In genomic region chr6:122180132-122180531, GRCh38 we compare ENCODE assay signal across 14 cellular contexts.
DNase-seq lines count a peak whose midpoint lies in the region; ATAC-seq and TF ChIP-seq lines count a peak whose summit lies in the region.
"Had no signal": no experiment of that assay in that cellular context is flagged by ENCODE, and none has a peak within 500 bp of the region (broad histone marks: within the 10 kb centered on the region; RNA-seq: fewer than 3 reads in every experiment).

No MANE protein-coding gene starts in this region.

- TF ChIP-seq CTCF in HEK293 (tag by site-specific recombination; IDR thresholded peaks at IDR 0.05) (no peak), brain (conservative IDR thresholded peaks at IDR 0.05) (peak; percentile 52 to 56), mesothelial cell of epicardium (IDR thresholded peaks at IDR 0.05; ENCODE audit: unreplicated experiment) (no peak)

- no peak overlapping the region for H3K27ac ChIP-seq in HEK293 (ENCODE audit: extremely low read depth, low read depth, low read length)
- H3K27ac ChIP-seq: BLaER1 treated with 17β-estradiol and CSF1 and Interleukin-3, amounts not matched to agents 10 nM and 100 nM had no signal

- H3K4me3 Mint-ChIP-seq in brain, result no peak overlapping the region
- H3K4me3 Mint-ChIP-seq in mesothelial cell of epicardium, result no peak overlapping the region
- H3K4me3 Mint-ChIP-seq: activated T-cell treated with anti-CD3 and anti-CD28 coated beads, Interleukin-2, amount 50 U/mL, for 72 hours; stimulated activated naive CD8-positive, alpha-beta T cell treated with anti-CD3 and anti-CD28 coated beads, Interleukin-15, Interleukin-2, amounts not matched to agents 100 ng/mL and 50 ng/mL, for 24 hours had no signal

- no peak overlapping the region for H3K4me3 ChIP-seq in HEK293 (ENCODE audit: low read depth, low read length)
- H3K4me3 ChIP-seq: BLaER1 treated with 17β-estradiol and CSF1 and Interleukin-3, amounts not matched to agents 10 nM and 100 nM had no signal

- DNase-seq in AG08395 (ENCODE audit: low spot score), result peak; percentile 5
- DNase-seq in iris pigment epithelial cell (ENCODE audit: low read depth), result peak; percentile 11
- no peak for DNase-seq in mesothelial cell of epicardium (ENCODE audit: low spot score in 2 of 2, unreplicated experiment in 2 of 2)
- no peak for DNase-seq in SKM-1 treated with dmso at 0.1 percent for 144 hours (lab: John Stamatoyannopoulos, UW; ENCODE audit: unreplicated experiment)
- DNase-seq: activated T-cell treated with anti-CD3 and anti-CD28 coated beads, Interleukin-2, amount 50 U/mL, for 72 hours; GF-D8; NCI-H2029 treated with DMSO at 0.1 percent for 48 hours; retina had no signal

- CTCF ChIA-PET in HEK293 (lab: Yijun Ruan, JAX), result interaction anchor here (0.7 to 0.8 kb wide), 2 partner anchors 393 to 860 kb away, joined by 3 read pairs; no protein-coding TSS in a partner anchor

- H3K27ac Mint-ChIP-seq in brain (no peak overlapping the region), mesothelial cell of epicardium (no peak overlapping the region)
- H3K27ac Mint-ChIP-seq: activated T-cell treated with anti-CD3 and anti-CD28 coated beads, Interleukin-2, amount 50 U/mL, for 72 hours; stimulated activated naive CD8-positive, alpha-beta T cell treated with anti-CD3 and anti-CD28 coated beads, Interleukin-15, Interleukin-2, amounts not matched to agents 100 ng/mL and 50 ng/mL, for 24 hours had no signal

- H3K9me3 ChIP-seq in HEK293 (ENCODE audit: control insufficient read depth, insufficient read depth, low read depth, low read length), result no peaks in the 10 kb centered on the region
- H3K9me3 ChIP-seq: BLaER1 treated with 17β-estradiol and CSF1 and Interleukin-3, amounts not matched to agents 10 nM and 100 nM had no signal

- H3K4me1 ChIP-seq in HEK293 (ENCODE audit: control insufficient read depth, insufficient read depth, low read length), result no peaks in the 10 kb centered on the region
- H3K4me1 ChIP-seq: BLaER1 treated with 17β-estradiol and CSF1 and Interleukin-3, amounts not matched to agents 10 nM and 100 nM had no signal

- H3K9me3 Mint-ChIP-seq in brain (no peaks in the 10 kb centered on the region), mesothelial cell of epicardium (no peaks in the 10 kb centered on the region)
- H3K9me3 Mint-ChIP-seq: activated T-cell treated with anti-CD3 and anti-CD28 coated beads, Interleukin-2, amount 50 U/mL, for 72 hours; stimulated activated naive CD8-positive, alpha-beta T cell treated with anti-CD3 and anti-CD28 coated beads, Interleukin-15, Interleukin-2, amounts not matched to agents 100 ng/mL and 50 ng/mL, for 24 hours had no signal

- H3K4me1 Mint-ChIP-seq in brain, result peaks cover 3% of the 10 kb centered on the region
- peaks cover 7% of the 10 kb centered on the region for H3K4me1 Mint-ChIP-seq in mesothelial cell of epicardium

- no peaks in the 10 kb centered on the region for H3K27me3 Mint-ChIP-seq in brain
- H3K27me3 Mint-ChIP-seq in mesothelial cell of epicardium (ENCODE audit: low read depth), result peaks cover 5% of the 10 kb centered on the region
- H3K27me3 Mint-ChIP-seq: stimulated activated naive CD8-positive, alpha-beta T cell treated with anti-CD3 and anti-CD28 coated beads, Interleukin-15, Interleukin-2, amounts not matched to agents 100 ng/mL and 50 ng/mL, for 24 hours had no signal

- H3K36me3 Mint-ChIP-seq in brain (no peaks in the 10 kb centered on the region), mesothelial cell of epicardium (no peaks in the 10 kb centered on the region)

- POLR2A ChIA-PET in HEK293 (lab: Yijun Ruan, JAX), result no interaction called here

- H3K36me3 ChIP-seq in HEK293 (ENCODE audit: control insufficient read depth in 2 of 2, insufficient read depth in 1 of 2, low read length in 2 of 2), result no peaks in the 10 kb centered on the region
- H3K36me3 ChIP-seq: BLaER1 treated with 17β-estradiol and CSF1 and Interleukin-3, amounts not matched to agents 10 nM and 100 nM had no signal

- ATAC-seq in GM21717 (IDR thresholded peaks at IDR 0.05; ENCODE audit: unreplicated experiment) (no peak), GM18520 (IDR thresholded peaks at IDR 0.05; ENCODE audit: unreplicated experiment) (no peak)
- ATAC-seq: activated T-cell treated with anti-CD3 and anti-CD28 coated beads, Interleukin-2, amount 50 U/mL, for 72 hours had no signal

TF ChIP-seq in HEK293, 187 proteins besides CTCF, POLR2A, EP300 and RAD21:
- TF ChIP-seq ZNF654 (tag by site-specific recombination; IDR thresholded peaks at IDR 0.05; ENCODE audit: low read depth), result peak; percentile 26
- TF ChIP-seq GLI4 (tag by site-specific recombination; IDR thresholded peaks at IDR 0.05), result no peak

Comparison
In these comparisons a context has a peak if more than half of its experiments do, and no peak if none do; other contexts are left out.
1. DNase-seq: peak in AG08395 (single experiment) and iris pigment epithelial cell (single experiment); none in mesothelial cell of epicardium (0 of 2) and SKM-1 treated with dmso at 0.1 percent for 144 hours (single experiment).
2. CTCF ChIP-seq: peak in brain (2 of 2); none in HEK293 (single experiment) and mesothelial cell of epicardium (single experiment).